ENCODE assay signal across 9 cellular contexts in genomic region chr19:3336680-3337523, GRCh38. TPM values are rescaled to one million over a fixed set of nuclear protein-coding genes. Genes with fewer than 3 reads are reported as not detected.
A peak's percentile ranks its signal among the peaks of the same experiment; 100 is the strongest.
DNase-seq lines count a peak whose midpoint lies in the region; ATAC-seq and TF ChIP-seq lines count a peak whose summit lies in the region.
"Had no signal": no experiment of that assay in that cellular context is flagged by ENCODE, and none has a peak within 500 bp of the region (broad histone marks: within the 10 kb centered on the region; RNA-seq: fewer than 3 reads in every experiment).

No MANE protein-coding gene starts in this region.

- peak overlapping the region; percentile 13 for H3K4me2 ChIP-seq in smooth muscle cell

- H3K79me2 ChIP-seq in smooth muscle cell (ENCODE audit: low read depth): no peaks in the 10 kb centered on the region

- H4K20me1 ChIP-seq in smooth muscle cell (ENCODE audit: low read depth): no peaks in the 10 kb centered on the region

- no peak overlapping the region for H3K9ac ChIP-seq in smooth muscle cell (ENCODE audit: low read depth)

- no peaks in the 10 kb centered on the region for H3K9me3 ChIP-seq in smooth muscle cell (replicated peaks; ENCODE audit: low read depth)

- no peaks in the 10 kb centered on the region for H3F3A ChIP-seq in smooth muscle cell (ENCODE audit: low read depth)

- H3K4me1 ChIP-seq in smooth muscle cell (ENCODE audit: low read depth): no peaks in the 10 kb centered on the region

- no peak for TF ChIP-seq CTCF in smooth muscle cell (IDR thresholded peaks at IDR 0.05; ENCODE audit: borderline replicate concordance, insufficient read depth, poor library complexity, severe bottlenecking)

- ATAC-seq in GM21526 (IDR thresholded peaks at IDR 0.05; ENCODE audit: low FRiP score, unreplicated experiment) (no peak), HG03108 (IDR thresholded peaks at IDR 0.05; ENCODE audit: unreplicated experiment) (no peak)

- WGBS in smooth muscle cell (ENCODE audit: low lambda C conversion rate): 64% methylated on average over 22 of the region's 22 CpGs

- H3K27me3 ChIP-seq in H7 (ENCODE audit: control insufficient read depth, insufficient read depth, low read length) (no peaks in the 10 kb centered on the region; the same call in 1 of the 2 replicates), smooth muscle cell (ENCODE audit: low read depth) (peaks cover 3% of the 10 kb centered on the region)

- H3K36me3 ChIP-seq in H7 (replicated peaks; ENCODE audit: control insufficient read depth, insufficient read depth, low read length) (no peaks in the 10 kb centered on the region), smooth muscle cell (ENCODE audit: low read depth) (no peaks in the 10 kb centered on the region)

- peak overlapping the region; percentile 55 for H2AFZ ChIP-seq in smooth muscle cell (ENCODE audit: low read depth)

- H3K27ac ChIP-seq in smooth muscle cell (ENCODE audit: low read depth): no peak overlapping the region

- DNase-seq in H7: peak; percentile 28
- DNase-seq in anterior cingulate cortex (lab: John Stamatoyannopoulos, UW): peak in 55 of 58 donors; percentile 23 to 94 (median 75)
- peak in 47 of 51 donors; percentile 20 to 91 (median 74) for DNase-seq in hypothalamus (lab: John Stamatoyannopoulos, UW)
- DNase-seq in smooth muscle cell (lab: John Stamatoyannopoulos, UW; ENCODE audit: unreplicated experiment): no peak
- DNase-seq in activated naive CD4-positive, alpha-beta T cell (lab: John Stamatoyannopoulos, UW): no peak
- DNase-seq in activated CD4-positive, alpha-beta T cell treated with anti-CD3 and anti-CD28 coated beads for 48 hours: no peak
- DNase-seq: OCI-M1 had no signal

- H3K4me3 ChIP-seq in H7 (ENCODE audit: insufficient read depth, low read depth, low read length): no peak overlapping the region
- H3K4me3 ChIP-seq in smooth muscle cell: no peak overlapping the region

RNA-seq across cellular contexts. Expression of gene NFIC, which starts 29.5 kb away (rescaled TPM):
- 1.7 and 2.2 TPM in 2 replicates for total RNA-seq in H7 (2014; rRNA removed; shearing (Covaris generic))
- total RNA-seq in smooth muscle cell: 7.9 and 8.6 TPM in 2 replicates
- 33.2 and 36.2 TPM in 2 replicates for polyA plus RNA-seq in smooth muscle cell

Comparison
In these comparisons a context has a peak if more than half of its experiments do, and no peak if none do; other contexts are left out.
1. DNase-seq: peak in H7 (single experiment), anterior cingulate cortex (55 of 58) and hypothalamus (47 of 51); none in smooth muscle cell (single experiment), activated naive CD4-positive, alpha-beta T cell (0 of 4) and activated CD4-positive, alpha-beta T cell treated with anti-CD3 and anti-CD28 coated beads for 48 hours (single experiment).